19 cellular contexts compared by ENCODE assay signal in the genomic region with DNA sequence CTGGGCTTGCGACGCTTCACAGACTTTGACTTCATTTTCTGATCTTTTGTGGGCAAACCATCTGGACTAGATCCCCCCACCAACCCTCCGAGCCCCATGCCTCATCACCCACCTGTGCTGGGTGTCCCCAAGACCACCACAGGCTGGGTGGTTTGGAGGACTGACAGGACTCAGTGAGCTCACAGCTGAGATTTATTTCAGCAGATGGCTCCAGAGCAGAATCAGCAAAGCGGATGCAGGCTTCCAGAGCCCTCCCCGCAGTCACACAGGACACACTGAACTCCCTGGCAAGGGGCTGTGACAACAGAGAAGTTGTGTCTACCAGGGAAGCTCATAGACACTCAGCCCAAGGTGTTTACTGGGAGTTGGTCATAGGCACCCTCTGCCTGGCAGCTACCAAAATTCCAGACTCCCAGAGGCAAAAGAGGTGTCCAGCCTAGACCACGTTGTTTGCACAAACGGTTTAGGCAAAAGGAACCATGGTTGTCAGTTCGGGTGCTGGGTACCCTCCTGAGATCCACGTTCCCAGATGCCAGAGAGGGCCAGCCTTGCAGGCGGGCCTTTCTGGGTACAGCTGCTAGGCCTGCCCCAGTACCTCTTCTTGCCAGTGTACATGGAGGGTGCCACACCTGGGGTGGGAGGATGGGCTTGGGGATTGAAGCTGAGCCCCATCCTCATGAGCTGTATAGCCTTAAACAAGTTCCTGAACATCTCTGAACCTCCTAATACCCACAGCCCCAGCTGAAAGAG.
"Had no signal": no experiment of that assay in that cellular context is flagged by ENCODE, and none has a peak within 500 bp of the region (broad histone marks: within the 10 kb centered on the region; RNA-seq: fewer than 3 reads in every experiment).

No MANE protein-coding gene starts in this region.

- H3K9me3 Mint-ChIP-seq: natural killer cell treated with Interleukin-12 subunit alpha and Interleukin-12 subunit beta and Interleukin-15 and Interleukin-18, amount 100 ng/mL, for 72 hours had no signal

- H3K4me2 ChIP-seq: hepatocyte had no signal

- H3K36me3 ChIP-seq: esophagus squamous epithelium, right lobe of liver, stomach, thoracic aorta, transverse colon had no signal

- H3K27ac ChIP-seq: epithelial cell of prostate, esophagus squamous epithelium, hepatocyte, parathyroid adenoma, psoas muscle, right lobe of liver, stomach, thoracic aorta, transverse colon had no signal

- H3K9me3 ChIP-seq: esophagus squamous epithelium, psoas muscle, right lobe of liver, stomach, thoracic aorta, transverse colon had no signal

- H3K36me3 Mint-ChIP-seq: natural killer cell treated with Interleukin-12 subunit alpha and Interleukin-12 subunit beta and Interleukin-15 and Interleukin-18, amount 100 ng/mL, for 72 hours had no signal

- H3K4me1 ChIP-seq: parathyroid adenoma, psoas muscle, right lobe of liver had no signal

- ATAC-seq: left colon; left ventricle myocardium superior; natural killer cell treated with Interleukin-12 subunit alpha and Interleukin-12 subunit beta and Interleukin-15 and Interleukin-18, amount 100 ng/mL, for 72 hours; psoas muscle had no signal

- H2AFZ ChIP-seq: hepatocyte, parathyroid adenoma had no signal

- H3K4me3 ChIP-seq: esophagus squamous epithelium, hepatocyte, lung, psoas muscle, right lobe of liver, stomach, thoracic aorta, transverse colon had no signal

- H3K27me3 ChIP-seq: hepatocyte, right lobe of liver, transverse colon had no signal

- H3K9ac ChIP-seq: parathyroid adenoma had no signal

- DNase-seq: effector memory CD4-positive, alpha-beta T cell; esophagus squamous epithelium; foreskin fibroblast; left ventricle myocardium superior; mesenchymal stem cell; midbrain; retina; right lobe of liver; stimulated activated naive CD4-positive, alpha-beta T cell; stomach; transverse colon had no signal
